7 cellular contexts compared by ENCODE assay signal in the genomic region with DNA sequence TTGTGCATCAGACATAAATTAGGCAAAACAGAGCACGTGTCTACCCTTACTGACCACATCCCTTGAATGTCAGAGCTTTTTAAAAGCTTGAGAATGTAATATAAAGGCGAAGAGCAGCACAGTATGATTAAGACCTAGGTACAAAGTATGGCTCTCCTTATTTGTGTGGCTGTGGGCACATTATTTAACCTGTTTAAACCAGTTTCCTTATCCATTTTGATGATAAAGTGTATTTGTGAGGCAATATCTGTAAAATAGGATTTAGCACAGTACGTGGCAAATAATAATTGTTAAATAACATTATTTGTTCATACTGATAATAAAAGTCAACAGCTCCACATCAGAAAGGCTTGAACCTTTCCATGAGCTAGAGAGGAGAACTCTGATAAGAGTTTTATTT.
"Had no signal": no experiment of that assay in that cellular context is flagged by ENCODE, and none has a peak within 500 bp of the region (broad histone marks: within the 10 kb centered on the region; RNA-seq: fewer than 3 reads in every experiment).

No MANE protein-coding gene starts in this region.

- H3K4me1 ChIP-seq: HAP-1 had no signal

- H3K27ac ChIP-seq: GM23248, HL-60 had no signal

- H3K4me3 ChIP-seq: GM23248, HAP-1 had no signal

- DNase-seq: GM23248, GOT3, H7, HFFc6, KBM-7 had no signal

- H3K9me3 ChIP-seq: HAP-1 had no signal

- H3K9ac ChIP-seq: GM23248 had no signal

- H2AFZ ChIP-seq: GM23248 had no signal

- H3K36me3 ChIP-seq: HAP-1 had no signal
